ENCODE assay signal across 12 cellular contexts in genomic region chr5:95471447-95471846, GRCh38.
DNase-seq lines count a peak whose midpoint lies in the region; TF ChIP-seq lines count a peak whose summit lies in the region.
"Had no signal": no experiment of that assay in that cellular context is flagged by ENCODE, and none has a peak within 500 bp of the region (broad histone marks: within the 10 kb centered on the region; RNA-seq: fewer than 3 reads in every experiment).

No MANE protein-coding gene starts in this region.

- H3K4me3 ChIP-seq in smooth muscle cell (no peak overlapping the region), spleen (no peak overlapping the region), H7 (ENCODE audit: insufficient read depth, low read depth, low read length) (no peak overlapping the region)

- H3K79me2 ChIP-seq in smooth muscle cell (ENCODE audit: low read depth): no peaks in the 10 kb centered on the region

- intact Hi-C loops in spleen (cut with DNase I; ENCODE audit: low total_unique reads): no loop called here

- H3K9ac ChIP-seq in smooth muscle cell (ENCODE audit: low read depth): no peak overlapping the region

- H3K9me3 ChIP-seq in smooth muscle cell (replicated peaks; ENCODE audit: low read depth): no peaks in the 10 kb centered on the region
- no peaks in the 10 kb centered on the region for H3K9me3 ChIP-seq in spleen

- H4K20me1 ChIP-seq in smooth muscle cell (ENCODE audit: low read depth): peaks cover 15% of the 10 kb centered on the region

- TF ChIP-seq CTCF in smooth muscle cell (IDR thresholded peaks at IDR 0.05; ENCODE audit: borderline replicate concordance, insufficient read depth, poor library complexity, severe bottlenecking): no peak
- no peak for TF ChIP-seq CTCF in spleen (IDR thresholded peaks at IDR 0.05 in 8 of 11, conservative IDR thresholded peaks at IDR 0.05 in 3 of 11)

- no peaks in the 10 kb centered on the region for H3K4me1 ChIP-seq in smooth muscle cell (ENCODE audit: low read depth)
- no peaks in the 10 kb centered on the region for H3K4me1 ChIP-seq in spleen

- peak overlapping the region; percentile 19 for H3K4me2 ChIP-seq in smooth muscle cell

- TF ChIP-seq POLR2A in spleen (IDR thresholded peaks at IDR 0.05): no peak

- WGBS in smooth muscle cell (ENCODE audit: low lambda C conversion rate): 95% methylated on average over 1 of the region's 1 CpG
- WGBS in spleen, 5 donors: 76 to 97% (median 94%) methylated on average over 1 of the region's 1 CpG

- DNase-seq in DMS53 treated with DMSO at 0.1 percent for 48 hours (lab: John Stamatoyannopoulos, UW; ENCODE audit: unreplicated experiment) (peak; percentile 30), NCI-H446 (lab: John Stamatoyannopoulos, UW) (peak; percentile 5 to 59), cerebellar cortex (ENCODE audit: low spot score) (peak; percentile 71), smooth muscle cell (lab: John Stamatoyannopoulos, UW; ENCODE audit: unreplicated experiment) (no peak), spleen (no peak), H7 (no peak)
- no peak for DNase-seq in activated CD4-positive, alpha-beta T cell treated with anti-CD3 and anti-CD28 coated beads for 48 hours
- DNase-seq: CD8-positive, alpha-beta memory T cell; DMS79; Kasumi-1; NCI-H1436 treated with DMSO at 0.1 percent for 48 hours; SIG-M5 had no signal

- peaks cover 16% of the 10 kb centered on the region for H3K36me3 ChIP-seq in smooth muscle cell (ENCODE audit: low read depth)
- peaks cover 0 to 81% (median 44%) of the 10 kb centered on the region in 6 donors for H3K36me3 ChIP-seq in spleen
- H3K36me3 ChIP-seq in H7 (replicated peaks; ENCODE audit: control insufficient read depth, insufficient read depth, low read length): peaks cover 1% of the 10 kb centered on the region; the same call in 1 of the 2 replicates

- H3F3A ChIP-seq in smooth muscle cell (ENCODE audit: low read depth): no peaks in the 10 kb centered on the region

- no peak overlapping the region for H2AFZ ChIP-seq in smooth muscle cell (ENCODE audit: low read depth)

- H3K27me3 ChIP-seq in smooth muscle cell (ENCODE audit: low read depth) (no peaks in the 10 kb centered on the region), spleen (replicated peaks in 1 of 7) (no peaks in the 10 kb centered on the region), H7 (ENCODE audit: control insufficient read depth, insufficient read depth, low read length) (no peaks in the 10 kb centered on the region)

- H3K27ac ChIP-seq in smooth muscle cell (ENCODE audit: low read depth): peak overlapping the region; percentile 28
- no peak overlapping the region for H3K27ac ChIP-seq in spleen

Comparison
In these comparisons a context has a peak if more than half of its experiments do, and no peak if none do; other contexts are left out.
1. DNase-seq: peak in DMS53 treated with DMSO at 0.1 percent for 48 hours (single experiment), NCI-H446 (2 of 2) and cerebellar cortex (single experiment); none in smooth muscle cell (single experiment), spleen (single experiment), activated CD4-positive, alpha-beta T cell treated with anti-CD3 and anti-CD28 coated beads for 48 hours (single experiment) and H7 (single experiment).